Comparison of ENCODE assay signal across 1 cellular context in genomic region chr14:104985675-104986486, GRCh38.
TF ChIP-seq lines count a peak whose summit lies in the region.

CLBA1 (plus strand) TSS chr14:104985788; CDS start chr14:104986432, 644 bp downstream.

TF ChIP-seq in HepG2, 621 proteins besides CTCF, POLR2A, EP300 and RAD21 (continued from another document and continues in another):
- TF ChIP-seq ZBTB49 (CRISPR knock-in tag; IDR thresholded peaks at IDR 0.05; ENCODE audit: borderline replicate concordance): no peak
- TF ChIP-seq ARID5B (CRISPR knock-in tag; IDR thresholded peaks at IDR 0.05): no peak
- TF ChIP-seq CBFB (CRISPR knock-in tag; IDR thresholded peaks at IDR 0.05): no peak
- TF ChIP-seq BRCA1 (CRISPR knock-in tag; IDR thresholded peaks at IDR 0.05): no peak
- no peak for TF ChIP-seq ZSCAN25 (CRISPR knock-in tag; IDR thresholded peaks at IDR 0.05)
- TF ChIP-seq NFYB (CRISPR knock-in tag; IDR thresholded peaks at IDR 0.05): no peak
- TF ChIP-seq PAXIP1 (CRISPR knock-in tag; conservative IDR thresholded peaks at IDR 0.05): no peak
- TF ChIP-seq ZNF746 (CRISPR knock-in tag; IDR thresholded peaks at IDR 0.05): no peak
- TF ChIP-seq HIC2 (CRISPR knock-in tag; IDR thresholded peaks at IDR 0.05; ENCODE audit: low read depth): no peak
- no peak for TF ChIP-seq REPIN1 (CRISPR knock-in tag; IDR thresholded peaks at IDR 0.05; ENCODE audit: borderline replicate concordance, low read depth)
- TF ChIP-seq ZNF766 (CRISPR knock-in tag; IDR thresholded peaks at IDR 0.05; ENCODE audit: borderline replicate concordance): no peak
- TF ChIP-seq KLF12 (CRISPR knock-in tag; IDR thresholded peaks at IDR 0.05; ENCODE audit: borderline replicate concordance): no peak
- no peak for TF ChIP-seq SSRP1 (CRISPR knock-in tag; IDR thresholded peaks at IDR 0.05)
- no peak for TF ChIP-seq HOMEZ (CRISPR knock-in tag; IDR thresholded peaks at IDR 0.05; ENCODE audit: low read depth)
- TF ChIP-seq CBX1 (IDR thresholded peaks at IDR 0.05; ENCODE audit: low read depth): no peak
- TF ChIP-seq ZNF598 (CRISPR knock-in tag; IDR thresholded peaks at IDR 0.05; ENCODE audit: borderline replicate concordance): no peak
- no peak for TF ChIP-seq ADNP (CRISPR knock-in tag; IDR thresholded peaks at IDR 0.05)
- no peak for TF ChIP-seq HOXA7 (CRISPR knock-in tag; IDR thresholded peaks at IDR 0.05)
- TF ChIP-seq SUZ12 (IDR thresholded peaks at IDR 0.05; ENCODE audit: low read depth, low read length): no peak
- peak; percentile 91; the same call in 2 of the 3 replicates for TF ChIP-seq MXI1 (IDR thresholded peaks at IDR 0.05; ENCODE audit: borderline replicate concordance, low read depth, low read length)
- no peak for TF ChIP-seq ZMYM2 (CRISPR knock-in tag; IDR thresholded peaks at IDR 0.05)
- TF ChIP-seq SP1 (IDR thresholded peaks at IDR 0.05): no peak
- TF ChIP-seq SP1 (CRISPR knock-in tag; IDR thresholded peaks at IDR 0.05): peak; percentile 76
- no peak for TF ChIP-seq ZNF10 (CRISPR knock-in tag; IDR thresholded peaks at IDR 0.05; ENCODE audit: borderline replicate concordance, low read depth)
- no peak for TF ChIP-seq TRIM24 (CRISPR knock-in tag; IDR thresholded peaks at IDR 0.05)
- no peak for TF ChIP-seq TP53 (CRISPR knock-in tag; conservative IDR thresholded peaks at IDR 0.05)
- no peak for TF ChIP-seq ZNF775 (CRISPR knock-in tag; IDR thresholded peaks at IDR 0.05; ENCODE audit: borderline replicate concordance)
- peak; percentile 91; the same call in 1 of the 2 replicates for TF ChIP-seq SIN3A (IDR thresholded peaks at IDR 0.05; ENCODE audit: borderline replicate concordance, low read depth, low read length)
- TF ChIP-seq PATZ1 (CRISPR knock-in tag; IDR thresholded peaks at IDR 0.05): peak; percentile 47; the same call in 1 of the 2 replicates
- no peak for TF ChIP-seq ZNF101 (CRISPR knock-in tag; IDR thresholded peaks at IDR 0.05; ENCODE audit: borderline replicate concordance, low read depth)
- no peak for TF ChIP-seq CEBPZ (IDR thresholded peaks at IDR 0.05; ENCODE audit: low read length)
- TF ChIP-seq STAT5B (CRISPR knock-in tag; IDR thresholded peaks at IDR 0.05): no peak
- TF ChIP-seq LCORL (IDR thresholded peaks at IDR 0.05): no peak
- no peak for TF ChIP-seq LCORL (CRISPR knock-in tag; IDR thresholded peaks at IDR 0.05)
- no peak for TF ChIP-seq ZBTB25 (CRISPR knock-in tag; IDR thresholded peaks at IDR 0.05)
- TF ChIP-seq ZNF451 (CRISPR knock-in tag; IDR thresholded peaks at IDR 0.05): no peak
- TF ChIP-seq ZNF720 (CRISPR knock-in tag; IDR thresholded peaks at IDR 0.05): no peak
- peak; percentile 46 for TF ChIP-seq MAX (IDR thresholded peaks at IDR 0.05)
- peak; percentile 82 for TF ChIP-seq HDAC1 (CRISPR knock-in tag; IDR thresholded peaks at IDR 0.05)
- TF ChIP-seq CREB1 (IDR thresholded peaks at IDR 0.05): peak; percentile 38; the same call in 1 of the 2 replicates
- no peak for TF ChIP-seq CREB1 (CRISPR knock-in tag; IDR thresholded peaks at IDR 0.05)
- no peak; the same call in 1 of the 2 replicates for TF ChIP-seq BHLHE40 (IDR thresholded peaks at IDR 0.05; ENCODE audit: low read length)
